ENCODE assay signal across 8 cellular contexts in genomic region chr15:41972341-41973237, GRCh38. TPM values are rescaled to one million over a fixed set of nuclear protein-coding genes. Genes with fewer than 3 reads are reported as not detected.
DNase-seq lines count a peak whose midpoint lies in the region; ATAC-seq and TF ChIP-seq lines count a peak whose summit lies in the region.

EHD4 (minus strand) TSS chr15:41972557; CDS start chr15:41972494, 63 bp downstream.

- TF ChIP-seq CTCF in GM10266 (IDR thresholded peaks at IDR 0.05; ENCODE audit: control insufficient read depth, insufficient read depth, low read depth, missing control alignments), result peak; percentile 61
- TF ChIP-seq CTCF in omental fat pad (IDR thresholded peaks at IDR 0.05), result no peak
- TF ChIP-seq CTCF in thoracic aorta (IDR thresholded peaks at IDR 0.05), result peak; percentile 25

- peaks cover 17 to 43% of the 10 kb centered on the region in 2 donors for H3K4me1 ChIP-seq in thoracic aorta (ENCODE audit: control insufficient read depth in 1 of 2, low read depth in 2 of 2)

- no peaks in the 10 kb centered on the region for H3K9me3 Mint-ChIP-seq in activated naive CD4-positive, alpha-beta T cell treated with anti-CD3 and anti-CD28 coated beads, Interleukin-2, amount 50 U/mL, for 72 hours

- H3K36me3 ChIP-seq in thoracic aorta, result no peaks in the 10 kb centered on the region

- H3K9me3 ChIP-seq in thoracic aorta, result no peaks in the 10 kb centered on the region

- DNase-seq in GM10266 (ENCODE audit: extremely low spot score) (peak; percentile 97), NCI-H1092 (lab: John Stamatoyannopoulos, UW) (peak; percentile 95), glomerular visceral epithelial cell (ENCODE audit: extremely low spot score) (peak; percentile 100), omental fat pad (ENCODE audit: low spot score) (peak; percentile 90), thoracic aorta (ENCODE audit: low spot score) (peak; percentile 98)
- peak; percentile 97 for DNase-seq in activated naive CD4-positive, alpha-beta T cell treated with anti-CD3 and anti-CD28 coated beads, Interleukin-2, amount 50 U/mL, for 72 hours (ENCODE audit: low spot score in 2 of 2)

- H3K27ac Mint-ChIP-seq in activated naive CD4-positive, alpha-beta T cell treated with anti-CD3 and anti-CD28 coated beads, Interleukin-2, amount 50 U/mL, for 72 hours, result peak within 1 kb of the TSS; percentile 99

- peaks cover 0 to 26% of the 10 kb centered on the region in 2 donors for H3K36me3 Mint-ChIP-seq in activated naive CD4-positive, alpha-beta T cell treated with anti-CD3 and anti-CD28 coated beads, Interleukin-2, amount 50 U/mL, for 72 hours

- peak within 1 kb of the TSS; percentile 95 for H3K4me3 ChIP-seq in thoracic aorta

- no peaks in the 10 kb centered on the region for H3K27me3 ChIP-seq in thoracic aorta (replicated peaks; ENCODE audit: insufficient read depth)

- peak within 1 kb of the TSS; percentile 96 to 97 for H3K27ac ChIP-seq in thoracic aorta

- ATAC-seq in HG02588 (IDR thresholded peaks at IDR 0.05; ENCODE audit: unreplicated experiment), result peak; percentile 80
- ATAC-seq in SK-N-SH treated with all-trans-retinoic acid at 6 μM for 48 hours, result peak; percentile 98
- peak; percentile 81 to 83 for ATAC-seq in activated naive CD4-positive, alpha-beta T cell treated with anti-CD3 and anti-CD28 coated beads, Interleukin-2, amount 50 U/mL, for 72 hours
- ATAC-seq in omental fat pad (ENCODE audit: low FRiP score), result peak; percentile 94
- ATAC-seq in thoracic aorta (ENCODE audit: insufficient number of reproducible peaks, low FRiP score, low read depth), result peak; percentile 90

TF ChIP-seq in SK-N-SH treated with all-trans-retinoic acid at 6 μM for 48 hours, 23 proteins besides CTCF, POLR2A, EP300 and RAD21:
- TF ChIP-seq GLIS3 (CRISPR knock-in tag; IDR thresholded peaks at IDR 0.05) (no peak), ARNTL (CRISPR knock-in tag; IDR thresholded peaks at IDR 0.05; ENCODE audit: borderline replicate concordance, low read depth) (no peak), ZFP3 (CRISPR knock-in tag; IDR thresholded peaks at IDR 0.05) (no peak), ISL1 (CRISPR knock-in tag; IDR thresholded peaks at IDR 0.05) (no peak)

RNA-seq across cellular contexts. Expression of gene EHD4, which starts in this region (rescaled TPM):
- 10 to 100 TPM; 25.3 to 60.0 TPM for total RNA-seq in activated naive CD4-positive, alpha-beta T cell treated with anti-CD3 and anti-CD28 coated beads, Interleukin-2, amount 50 U/mL, for 72 hours
- total RNA-seq in omental fat pad (10 to 100 TPM; 30.5 to 88.6 (median 37.8) TPM), thoracic aorta (10 to 100 TPM; 43.6 to 48.1 TPM)

Comparison
In these comparisons a context has a peak if more than half of its experiments do, and no peak if none do; other contexts are left out.
1. Peak in every context shown above with its lines: DNase-seq, ATAC-seq, H3K4me3 ChIP-seq and H3K27ac ChIP-seq.
2. CTCF ChIP-seq: peak in GM10266 (single experiment) and thoracic aorta (single experiment); none in omental fat pad (0 of 3).